2 cellular contexts compared by ENCODE assay signal in genomic region chr9:78356634-78357033, GRCh38.
A peak's percentile ranks its signal among the peaks of the same experiment; 100 is the strongest.
TF ChIP-seq lines count a peak whose summit lies in the region.

No MANE protein-coding gene starts in this region.

TF ChIP-seq in HepG2, 621 proteins besides CTCF, POLR2A, EP300 and RAD21:
- TF ChIP-seq RFX1 (IDR thresholded peaks at IDR 0.05): no peak
- TF ChIP-seq ZNF629 (CRISPR knock-in tag; conservative IDR thresholded peaks at IDR 0.05): peak; percentile 77
- TF ChIP-seq ZNF430 (CRISPR knock-in tag; IDR thresholded peaks at IDR 0.05): no peak
- no peak for TF ChIP-seq TFAP4 (IDR thresholded peaks at IDR 0.05; ENCODE audit: borderline replicate concordance, low read depth)
- no peak for TF ChIP-seq CCDC6 (CRISPR knock-in tag; IDR thresholded peaks at IDR 0.05)
- TF ChIP-seq CBX5 (CRISPR knock-in tag; IDR thresholded peaks at IDR 0.05; ENCODE audit: borderline replicate concordance): no peak
- no peak for TF ChIP-seq SOX6 (IDR thresholded peaks at IDR 0.05)
- no peak for TF ChIP-seq SOX6 (CRISPR knock-in tag; IDR thresholded peaks at IDR 0.05)

TF ChIP-seq in K562, 482 proteins besides CTCF, POLR2A, EP300 and RAD21:
- TF ChIP-seq BCOR (IDR thresholded peaks at IDR 0.05): peak; percentile 33; the same call in 1 of the 2 replicates
- no peak for TF ChIP-seq STAG1 (CRISPR knock-in tag; IDR thresholded peaks at IDR 0.05; ENCODE audit: borderline replicate concordance)
- TF ChIP-seq HDAC6 (IDR thresholded peaks at IDR 0.05; ENCODE audit: low read depth, low read length): no peak
- peak; percentile 65 for TF ChIP-seq RBM25 (IDR thresholded peaks at IDR 0.05; ENCODE audit: low read depth, low read length, severe bottlenecking)
